8 cellular contexts compared by ENCODE assay signal in genomic region chr17:8016632-8017424, GRCh38. TPM values are rescaled to one million over a fixed set of nuclear protein-coding genes. Genes with fewer than 3 reads are reported as not detected.
DNase-seq lines count a peak whose midpoint lies in the region; ATAC-seq and TF ChIP-seq lines count a peak whose summit lies in the region.

No MANE protein-coding gene starts in this region.

- intact Hi-C loops in sciatic nerve (cut with DNase I), result no loop called here

- CTCF ChIA-PET in RWPE1 (lab: Yijun Ruan, JAX), result interaction anchor here (0.6 to 3.6 kb wide), 6 partner anchors 9 to 102 kb away, joined by 3 to 26 read pairs (median 3); no protein-coding TSS in a partner anchor

- ATAC-seq in sciatic nerve, result peak; percentile 79
- ATAC-seq in HG03196 (IDR thresholded peaks at IDR 0.05; ENCODE audit: unreplicated experiment), result no peak

- TF ChIP-seq CTCF in RWPE1 (conservative IDR thresholded peaks at IDR 0.05; ENCODE audit: low read depth) (peak; percentile 83), astrocyte of the spinal cord (IDR thresholded peaks at IDR 0.05; ENCODE audit: low read depth, low read length) (peak; percentile 50)

- H3K4me3 ChIP-seq in astrocyte of the spinal cord (ENCODE audit: low read depth, low read length) (no peak overlapping the region), iPS-11a (ENCODE audit: low read depth, low read length) (peak overlapping the region; percentile 63)

- peak overlapping the region; percentile 76 for H3K27ac ChIP-seq in RWPE1

- in situ Hi-C loops in astrocyte of the spinal cord (cut with HindIII; ENCODE audit: low sequenced_read_pairs), result no loop called here

- DNase-seq in NCI-H2171 treated with DMSO at 0.1 percent for 48 hours (lab: John Stamatoyannopoulos, UW), result peak; percentile 31
- DNase-seq in NCI-H2171 (lab: John Stamatoyannopoulos, UW), result no peak
- DNase-seq in RWPE1 (ENCODE audit: low spot score), result no peak
- DNase-seq in astrocyte of the spinal cord (ENCODE audit: low read depth, low spot score), result peak; percentile 15
- DNase-seq in sciatic nerve (ENCODE audit: low spot score), result peak; percentile 56
- DNase-seq in NCI-H774 (lab: John Stamatoyannopoulos, UW), result no peak

- POLR2A ChIA-PET in RWPE1 (lab: Yijun Ruan, JAX; ENCODE audit: low non-redundant PET), result no interaction called here

RNA-seq across cellular contexts. Expression of gene GUCY2D, which starts 14.4 kb away (rescaled TPM):
- total RNA-seq in sciatic nerve, result not detected

RNA-seq across cellular contexts. Expression of gene ALOX15B, which starts 22.0 kb away (rescaled TPM):
- total RNA-seq in sciatic nerve, result not detected

Comparison
In these comparisons a context has a peak if more than half of its experiments do, and no peak if none do; other contexts are left out.
1. DNase-seq: peak in NCI-H2171 treated with DMSO at 0.1 percent for 48 hours (single experiment), astrocyte of the spinal cord (single experiment) and sciatic nerve (single experiment); none in NCI-H2171 (single experiment), RWPE1 (single experiment) and NCI-H774 (single experiment).